18 cellular contexts compared by ENCODE assay signal in genomic region chr15:48086162-48086561, GRCh38. TPM values are rescaled to one million over a fixed set of nuclear protein-coding genes. Genes with fewer than 3 reads are reported as not detected.
"Had no signal": no experiment of that assay in that cellular context is flagged by ENCODE, and none has a peak within 500 bp of the region (broad histone marks: within the 10 kb centered on the region; RNA-seq: fewer than 3 reads in every experiment).

No MANE protein-coding gene starts in this region.

- ATAC-seq: esophagus mucosa, left colon, mucosa of descending colon, T-cell had no signal

- H3K4me3 ChIP-seq: body of pancreas, mucosa of descending colon, ovary had no signal

- H3K36me3 ChIP-seq: ovary, WERI-Rb-1 had no signal

- H3K4me1 ChIP-seq: body of pancreas had no signal

- H3K9me3 ChIP-seq: body of pancreas, mucosa of descending colon, ovary had no signal

- H3K27me3 ChIP-seq: body of pancreas, ovary had no signal

- DNase-seq: activated CD4-positive, alpha-beta T cell treated with anti-CD3 and anti-CD28 coated beads for 4 hours; activated CD8-positive, alpha-beta memory T cell treated with anti-CD3 and anti-CD28 coated beads for 24 hours; activated naive CD4-positive, alpha-beta T cell treated with anti-CD3 and anti-CD28 coated beads, Interleukin-2, amount 10 ng/mL, durations not matched to agents 7 days and 5 days; activated T-cell treated with anti-CD3 and anti-CD28 coated beads for 4 hours; body of pancreas; left colon; nephron progenitor cell; stimulated activated CD4-positive, alpha-beta T cell treated with anti-CD3 and anti-CD28 coated beads, Interleukin-4, amount 100 ng/mL, for 1 hour; T-cell; WERI-Rb-1 had no signal

- H3K27ac ChIP-seq: body of pancreas, ovary, WERI-Rb-1 had no signal

RNA-seq across cellular contexts. Expression of gene SLC24A5, which starts 34.6 kb away (rescaled TPM):
- total RNA-seq: activated T-helper 2 cell treated with anti-CD3 and anti-CD28 coated beads, Interferon-gamma antibody, Interleukin-2, Interleukin-4, amounts not matched to agents 10 μg/mL and 5 μg/mL and 100 μg/mL, durations not matched to agents 14 hours and 24 hours and 36 hours; body of pancreas; chondrocyte; dermis microvascular lymphatic vessel endothelial cell; esophagus mucosa; left colon; mucosa of descending colon; ovary; T-cell; temporal lobe; ureter had no signal
- polyA plus RNA-seq: ovary had no signal
